Comparison of ENCODE assay signal across 9 cellular contexts in the genomic region with DNA sequence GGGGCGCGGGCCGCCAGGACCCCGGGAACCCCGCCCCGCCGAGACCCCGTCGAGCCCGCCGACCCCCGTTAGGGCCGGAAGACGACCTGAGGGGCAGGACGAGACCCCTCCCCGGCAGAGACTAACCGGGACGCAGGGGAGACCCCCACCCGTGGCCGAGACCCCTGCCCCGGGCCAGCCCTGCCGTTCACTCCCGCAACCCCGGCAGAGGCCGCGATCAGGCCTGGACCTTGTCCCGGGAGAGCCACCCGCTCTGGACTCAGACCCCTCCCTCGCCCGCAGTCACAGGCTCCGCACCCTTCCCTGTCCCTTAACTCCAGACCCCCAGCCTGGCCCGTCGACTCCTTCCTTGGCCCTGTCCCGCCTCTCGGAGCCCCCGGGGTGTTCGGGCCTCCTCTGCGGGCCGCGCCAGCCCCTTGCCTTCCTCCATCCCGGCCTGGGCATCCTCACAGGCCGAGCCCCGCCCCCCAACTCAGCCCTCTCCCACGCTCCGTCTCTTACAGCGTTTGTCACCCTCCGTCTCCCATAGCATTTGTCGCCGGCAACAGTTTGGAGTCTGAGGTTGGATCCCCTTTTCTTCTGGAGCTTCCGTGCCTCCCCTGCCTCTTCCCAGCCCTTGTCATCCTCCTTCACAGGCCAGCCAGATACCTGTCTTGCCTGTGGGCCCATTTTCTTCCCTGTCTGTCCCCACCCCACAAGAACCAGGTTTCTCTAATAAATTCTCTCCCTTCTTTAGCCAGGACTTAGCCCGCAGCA. TPM values are rescaled to one million over a fixed set of nuclear protein-coding genes. Genes with fewer than 3 reads are reported as not detected.
DNase-seq lines count a peak whose midpoint lies in the region; ATAC-seq, FAIRE-seq and TF ChIP-seq lines count a peak whose summit lies in the region.
"Had no signal": no experiment of that assay in that cellular context is flagged by ENCODE, and none has a peak within 500 bp of the region (broad histone marks: within the 10 kb centered on the region; RNA-seq: fewer than 3 reads in every experiment).

No MANE protein-coding gene starts in this region.

- H3K9me3 Mint-ChIP-seq in stimulated activated naive CD8-positive, alpha-beta T cell treated with anti-CD3 and anti-CD28 coated beads, Interleukin-15, amount 100 ng/mL, for 72 hours = no peaks in the 10 kb centered on the region

- 1 to 3% (median 2%) methylated on average over 30 to 51 of the region's 51 CpGs for WGBS in adrenal gland, 4 donors

- TF ChIP-seq POLR2A in adrenal gland (IDR thresholded peaks at IDR 0.05) = no peak

- POLR2A ChIA-PET in HEK293T (lab: Yijun Ruan, JAX) = interaction anchor here (0.6 to 1.9 kb wide), 20 partner anchors 9 to 92 kb away, joined by 3 to 38 read pairs (median 5); a partner anchor contains a TSS

- no peaks in the 10 kb centered on the region for H3K27me3 Mint-ChIP-seq in stimulated activated naive CD8-positive, alpha-beta T cell treated with anti-CD3 and anti-CD28 coated beads, Interleukin-15, amount 100 ng/mL, for 72 hours

- no peak for ATAC-seq in stimulated activated naive CD8-positive, alpha-beta T cell treated with anti-CD3 and anti-CD28 coated beads, Interleukin-15, amount 100 ng/mL, for 72 hours

- no peak for FAIRE-seq in kidney (lab: Jason Lieb, UNC)

- DNase-seq in CD1c-positive myeloid dendritic cell (ENCODE audit: extremely low spot score) (peak; percentile 61), adrenal gland (peak in 5 of 7 donors; percentile 41 to 71 (median 44)), kidney (no peak), HEK293T (ENCODE audit: extremely low spot score) (no peak), putamen (ENCODE audit: low spot score) (no peak), mucosa of gallbladder (ENCODE audit: low spot score) (no peak)
- DNase-seq in stimulated activated naive CD8-positive, alpha-beta T cell treated with anti-CD3 and anti-CD28 coated beads, Interleukin-15, amount 100 ng/mL, for 72 hours = peak in 1 of 2 donors; percentile 42

- H3K27ac ChIP-seq in HUES6 (ENCODE audit: low read depth, low read length) (no peak overlapping the region; the same call in 1 of the 2 replicates), adrenal gland (peak overlapping the region; percentile 19 to 79 (median 66)), kidney (ENCODE audit: low read depth in 2 of 2, low read length in 2 of 2) (peak overlapping the region in 1 of 2 donors; percentile 43)

- H3K4me3 ChIP-seq in HUES6 (ENCODE audit: low read depth, low read length) (peak overlapping the region; percentile 92), adrenal gland (peak overlapping the region; percentile 30 to 93 (median 67)), kidney (ENCODE audit: low read length in 2 of 2) (peak overlapping the region; percentile 55 to 74)

- TF ChIP-seq CTCF in adrenal gland (IDR thresholded peaks at IDR 0.05) (no peak), kidney (IDR thresholded peaks at IDR 0.05; ENCODE audit: borderline replicate concordance, extremely low read depth, insufficient read depth) (no peak)

- intact Hi-C loops in adrenal gland (cut with DNase I) (no loop called here), kidney (cut with DNase I) (no loop called here)

- H3K36me3 ChIP-seq in HUES6 (ENCODE audit: control insufficient read depth, insufficient read depth, low read length) = no peaks in the 10 kb centered on the region
- no peaks in the 10 kb centered on the region for H3K36me3 ChIP-seq in adrenal gland (replicated peaks in 1 of 2)
- H3K36me3 ChIP-seq in kidney (ENCODE audit: control insufficient read depth in 1 of 2, insufficient read depth in 2 of 2, low read length in 2 of 2) = no peaks in the 10 kb centered on the region

- CTCF ChIA-PET in HEK293T (lab: Yijun Ruan, JAX) = interaction anchor here (1.4 kb wide), 1 partner anchor 83 kb away, joined by 5 read pairs; a partner anchor contains a TSS

- H3K9me3 ChIP-seq in HUES6 (ENCODE audit: control insufficient read depth, insufficient read depth, low read depth, low read length) (no peaks in the 10 kb centered on the region), adrenal gland (replicated peaks in 1 of 3) (no peaks in the 10 kb centered on the region), kidney (ENCODE audit: control insufficient read depth in 1 of 2, low read length in 2 of 2) (no peaks in the 10 kb centered on the region)

- H3K9ac ChIP-seq in HUES6 (ENCODE audit: low read length) (peak overlapping the region; percentile 66), kidney (ENCODE audit: low read length in 2 of 2) (peak overlapping the region; percentile 25 to 75)

- H3K27ac Mint-ChIP-seq in stimulated activated naive CD8-positive, alpha-beta T cell treated with anti-CD3 and anti-CD28 coated beads, Interleukin-15, amount 100 ng/mL, for 72 hours = peak overlapping the region; percentile 89 to 91

- H3K4me1 ChIP-seq in HUES6 (ENCODE audit: control insufficient read depth, insufficient read depth, low read length) (peaks cover 24% of the 10 kb centered on the region), adrenal gland (replicated peaks in 1 of 2) (peaks cover 20 to 26% of the 10 kb centered on the region in 2 donors), kidney (ENCODE audit: control insufficient read depth in 1 of 2, insufficient read depth in 1 of 2, low read depth in 1 of 2, low read length in 2 of 2) (peaks cover 6 to 18% of the 10 kb centered on the region in 2 donors)

- H3K4me3 Mint-ChIP-seq in stimulated activated naive CD8-positive, alpha-beta T cell treated with anti-CD3 and anti-CD28 coated beads, Interleukin-15, amount 100 ng/mL, for 72 hours = peak overlapping the region; percentile 86 to 92

- H3K27me3 ChIP-seq in HUES6 (ENCODE audit: control insufficient read depth, insufficient read depth, low read length) (no peaks in the 10 kb centered on the region), adrenal gland (no peaks in the 10 kb centered on the region)

- H3K4me1 Mint-ChIP-seq in stimulated activated naive CD8-positive, alpha-beta T cell treated with anti-CD3 and anti-CD28 coated beads, Interleukin-15, amount 100 ng/mL, for 72 hours = peaks cover 72% of the 10 kb centered on the region

TF ChIP-seq in HEK293T, 16 proteins besides CTCF, POLR2A, EP300 and RAD21:
- TF ChIP-seq HDGF (IDR thresholded peaks at IDR 0.05; ENCODE audit: borderline replicate concordance) (no peak), FOXK2 (IDR thresholded peaks at IDR 0.05) (no peak), ARNT (IDR thresholded peaks at IDR 0.05) (no peak), SP1 (IDR thresholded peaks at IDR 0.05) (no peak), BHLHE40 (IDR thresholded peaks at IDR 0.05; ENCODE audit: borderline replicate concordance) (no peak), L3MBTL2 (conservative IDR thresholded peaks at IDR 0.05) (no peak)

RNA-seq across cellular contexts. Expression of a gene that starts 0.6 kb away (rescaled TPM):
- 10 to 100 TPM; 12.6 to 78.6 (median 53.7) TPM for total RNA-seq in adrenal gland
- 100 to 1,000 TPM in 2 of 3 donors, 10 to 100 TPM in 1; 19.6 to 184 (median 132) TPM for polyA plus RNA-seq in adrenal gland
- 53.8 TPM for total RNA-seq in kidney
- 90.9 TPM for polyA plus RNA-seq in kidney (ENCODE audit: insufficient read depth, low read depth, low replicate concordance)
- 64.2 TPM for total RNA-seq in mucosa of gallbladder

RNA-seq across cellular contexts. Expression of a gene that starts 14.1 kb away (rescaled TPM):
- total RNA-seq in adrenal gland (10 to 100 TPM in 5 of 8 donors, 1 to 10 TPM in 3; 3.0 to 45.2 (median 32.2) TPM), kidney (56.7 TPM), mucosa of gallbladder (30.1 TPM)
- polyA plus RNA-seq in adrenal gland (10 to 100 TPM in 2 of 3 donors, under 1 TPM in 1; 0.59 to 51.0 (median 16.2) TPM), kidney (ENCODE audit: insufficient read depth, low read depth, low replicate concordance) (36.5 TPM)
- total RNA-seq: LHCN-M2 had no signal

RNA-seq across cellular contexts. Expression of a gene that starts 15.8 kb away (rescaled TPM):
- total RNA-seq in adrenal gland (10 to 100 TPM; 12.5 to 42.0 (median 17.6) TPM), kidney (20.2 TPM), mucosa of gallbladder (18.2 TPM)
- polyA plus RNA-seq in adrenal gland (10 to 100 TPM in 2 of 3 donors, 1 to 10 TPM in 1; 3.0 to 13.5 (median 12.4) TPM), kidney (ENCODE audit: insufficient read depth, low read depth, low replicate concordance) (6.8 TPM)

RNA-seq across cellular contexts. Expression of a gene that starts 16.3 kb away (rescaled TPM):
- 1 to 10 TPM; 1.6 to 5.7 (median 3.1) TPM for total RNA-seq in adrenal gland
- polyA plus RNA-seq in adrenal gland = 1 to 10 TPM in 1 of 3 donors, under 1 TPM in 2; 0.24 to 1.6 (median 0.88) TPM
- 1.2 TPM for total RNA-seq in kidney
- 0.39 TPM for polyA plus RNA-seq in kidney (ENCODE audit: insufficient read depth, low read depth, low replicate concordance)
- 1.7 TPM for total RNA-seq in mucosa of gallbladder

RNA-seq across cellular contexts. Expression of a gene that starts 20.6 kb away (rescaled TPM):
- under 1 TPM in 1 of 8 donors, not detected in 7; 0.28 TPM for total RNA-seq in adrenal gland
- 1 to 10 TPM in 2 of 3 donors, not detected in 1; 1.1 to 1.2 TPM for polyA plus RNA-seq in adrenal gland
- total RNA-seq in kidney = 0.31 TPM
- polyA plus RNA-seq in kidney (ENCODE audit: insufficient read depth, low read depth, low replicate concordance) = not detected
- not detected for total RNA-seq in mucosa of gallbladder

Comparison
In these comparisons a context has a peak if more than half of its experiments do, and no peak if none do; other contexts are left out.
1. DNase-seq: peak in CD1c-positive myeloid dendritic cell (single experiment) and adrenal gland (5 of 7); none in kidney (single experiment), HEK293T (single experiment), putamen (single experiment) and mucosa of gallbladder (single experiment).
2. Peak in every context shown above with its lines, with median percentiles within 50 percentile points of each other: H3K4me3 ChIP-seq.